ENCODE assay signal across 34 cellular contexts in the genomic region with DNA sequence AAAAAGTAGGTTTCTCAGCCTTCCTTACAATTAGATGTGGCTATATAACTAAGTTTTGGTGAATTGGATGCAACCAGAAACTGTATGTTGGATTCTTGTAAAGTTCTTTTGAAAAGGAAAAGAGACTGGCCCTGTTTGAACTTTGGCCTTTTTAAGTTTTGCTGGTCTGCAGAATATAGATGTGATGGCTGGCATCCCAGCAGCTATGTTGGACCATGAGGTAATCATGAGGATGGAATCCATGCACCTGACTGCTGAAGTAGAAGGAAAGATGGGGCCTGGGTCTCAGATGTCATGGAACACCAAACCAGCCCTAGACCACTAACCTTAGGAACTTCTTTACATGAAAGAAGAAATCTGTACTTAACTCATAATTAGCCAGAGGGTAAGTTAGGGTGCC.
DNase-seq lines count a peak whose midpoint lies in the region; ATAC-seq, FAIRE-seq and TF ChIP-seq lines count a peak whose summit lies in the region.
"Had no signal": no experiment of that assay in that cellular context is flagged by ENCODE, and none has a peak within 500 bp of the region (broad histone marks: within the 10 kb centered on the region; RNA-seq: fewer than 3 reads in every experiment).

No MANE protein-coding gene starts in this region.

- H2AK5ac ChIP-seq in H1 (ENCODE audit: low read depth, low read length): no peak overlapping the region

- no peaks in the 10 kb centered on the region for H3K23me2 ChIP-seq in H1 (ENCODE audit: low read depth, low read length)

- H4K8ac ChIP-seq in H1 (ENCODE audit: extremely low read depth, insufficient read depth, low read length): no peak overlapping the region

- no peak for DNase-seq in K562 (ENCODE audit: extremely low read depth in 1 of 4, low spot score in 3 of 4)
- DNase-seq in H1 (ENCODE audit: low read depth in 1 of 2, low spot score in 2 of 2): no peak
- no peak for DNase-seq in WTC11 (ENCODE audit: low spot score)
- no peak for DNase-seq in BE2C
- no peak for DNase-seq in activated T-cell treated with anti-CD3 and anti-CD28 coated beads, Interleukin-2, amount 50 U/mL, for 1 hour
- DNase-seq: 8988T; ACHN; AML-193; C1 segment of cervical spinal cord; Caco-2; Calu3; CD4-positive, alpha-beta memory T cell; CD4-positive, alpha-beta T cell; CD4-positive, CD25-positive, alpha-beta regulatory T cell; CD8-positive, alpha-beta memory T cell; CD8-positive, alpha-beta T cell; COR-L47; DMS 273 treated with DMSO at 0.1 percent for 48 hours; DMS153; DMS53; DMS79; DMS79 treated with DMSO at 0.1 percent for 48 hours; DND-41; EL had no signal

- H3K4me2 ChIP-seq in K562 (ENCODE audit: insufficient read depth, low read length) (no peak overlapping the region), H1 (ENCODE audit: insufficient read depth in 1 of 2, low read depth in 2 of 2, low read length in 2 of 2) (no peak overlapping the region)
- H3K4me2 ChIP-seq: A549; BLaER1; BLaER1 treated with 17β-estradiol and CSF1 and Interleukin-3, amounts not matched to agents 10 nM and 100 nM had no signal

- no peak overlapping the region for H4K91ac ChIP-seq in H1 (replicated peaks; ENCODE audit: insufficient read length, low read length)

- H3K4me3 ChIP-seq in HEK293 (ENCODE audit: low read depth, low read length) (no peak overlapping the region), K562 (no peak overlapping the region), H1 (ENCODE audit: extremely low read depth in 1 of 4, insufficient read depth in 2 of 4, low read depth in 3 of 4, low read length in 4 of 4) (no peak overlapping the region), BE2C (ENCODE audit: low read depth, low read length) (no peak overlapping the region)
- H3K4me3 ChIP-seq: A549; BLaER1; BLaER1 treated with 17β-estradiol and CSF1 and Interleukin-3, amounts not matched to agents 10 nM and 100 nM had no signal

- H3K9ac ChIP-seq in K562 (ENCODE audit: insufficient read depth in 1 of 2, low read depth in 2 of 2, low read length in 2 of 2) (no peak overlapping the region), H1 (replicated peaks in 1 of 4; ENCODE audit: extremely low read depth in 1 of 4, low read depth in 3 of 4, low read length in 3 of 4) (no peak overlapping the region)
- H3K9ac ChIP-seq: BLaER1; BLaER1 treated with 17β-estradiol and CSF1 and Interleukin-3, amounts not matched to agents 10 nM and 100 nM had no signal

- TF ChIP-seq EP300 in K562 (IDR thresholded peaks at IDR 0.05; ENCODE audit: low read length): no peak
- no peak for TF ChIP-seq EP300 in H1 (IDR thresholded peaks at IDR 0.05; ENCODE audit: borderline replicate concordance in 1 of 2, low read depth in 2 of 2, low read length in 2 of 2)

- no peaks in the 10 kb centered on the region for H3K79me2 ChIP-seq in K562 (ENCODE audit: control insufficient read depth, insufficient read depth, low read length)
- no peaks in the 10 kb centered on the region for H3K79me2 ChIP-seq in H1 (ENCODE audit: control insufficient read depth in 1 of 2, insufficient read depth in 2 of 2, low read length in 2 of 2)

- peaks cover 73% of the 10 kb centered on the region for H3K9me3 Mint-ChIP-seq in WTC11
- H3K9me3 Mint-ChIP-seq: CD8-positive, alpha-beta T cell had no signal

- H4K5ac ChIP-seq in H1 (ENCODE audit: insufficient read length, low read depth, low read length): no peak overlapping the region

- no peak overlapping the region for H3K56ac ChIP-seq in H1 (replicated peaks; ENCODE audit: insufficient read length, low read depth, low read length)

- H2AFZ ChIP-seq in K562 (ENCODE audit: low read depth, low read length) (no peak overlapping the region), H1 (ENCODE audit: low read length) (no peak overlapping the region)

- POLR2A ChIA-PET in HEK293 (lab: Yijun Ruan, JAX): no interaction called here
- POLR2A ChIA-PET in K562 (lab: Yijun Ruan, JAX): no interaction called here
- POLR2A ChIA-PET in H1 (lab: Charles Lee; ENCODE audit: partially characterized antibody): no interaction called here
- POLR2A ChIA-PET in WTC11 (lab: Charles Lee): no interaction called here

- CTCF ChIA-PET in HEK293 (lab: Yijun Ruan, JAX): interaction anchor here (0.7 kb wide), 1 partner anchor 944 kb away, joined by 3 read pairs; no protein-coding TSS in a partner anchor
- CTCF ChIA-PET in K562 (lab: Yijun Ruan, JAX; ENCODE audit: low intra/inter-chr PET ratio): no interaction called here
- CTCF ChIA-PET in H1 (lab: Charles Lee; ENCODE audit: partially characterized antibody): interaction anchor here (0.6 to 0.8 kb wide), 2 partner anchors 12 to 27 kb away, joined by 3 read pairs; no protein-coding TSS in a partner anchor
- CTCF ChIA-PET in WTC11 (lab: Charles Lee): no interaction called here

- no peak overlapping the region for H2BK5ac ChIP-seq in H1 (ENCODE audit: low read depth, low read length)

- ATAC-seq in K562 (no peak), WTC11 (no peak)
- ATAC-seq: A549; CD8-positive, alpha-beta T cell had no signal

- no peak overlapping the region for H2BK12ac ChIP-seq in H1 (ENCODE audit: low read depth, low read length)

- no peaks in the 10 kb centered on the region for H3K9me1 ChIP-seq in K562 (ENCODE audit: control insufficient read depth, insufficient read depth, low read length)

- no peak overlapping the region for H3K4ac ChIP-seq in H1 (replicated peaks; ENCODE audit: insufficient read length, low read depth, low read length)

- intact Hi-C loops in K562 (cut with micrococcal nuclease): no loop called here

- H3K36me3 ChIP-seq in HEK293 (ENCODE audit: control insufficient read depth in 2 of 2, insufficient read depth in 1 of 2, low read length in 2 of 2): no peaks in the 10 kb centered on the region
- H3K36me3 ChIP-seq in K562 (ENCODE audit: control insufficient read depth, insufficient read depth, low read length): no peaks in the 10 kb centered on the region
- H3K36me3 ChIP-seq in H1 (ENCODE audit: control insufficient read depth in 2 of 4, insufficient read depth in 4 of 4, low read length in 3 of 4): no peaks in the 10 kb centered on the region
- no peaks in the 10 kb centered on the region for H3K36me3 ChIP-seq in BE2C
- H3K36me3 ChIP-seq: BLaER1; BLaER1 treated with 17β-estradiol and CSF1 and Interleukin-3, amounts not matched to agents 10 nM and 100 nM had no signal

- H3K27me3 Mint-ChIP-seq in WTC11 (ENCODE audit: low read depth): peaks cover 12% of the 10 kb centered on the region
- H3K27me3 Mint-ChIP-seq: B cell; CD4-positive, alpha-beta memory T cell; CD4-positive, alpha-beta T cell; CD8-positive, alpha-beta memory T cell had no signal

- no peak overlapping the region for H2BK20ac ChIP-seq in H1 (ENCODE audit: low read length)

- H4K20me1 ChIP-seq in K562 (replicated peaks; ENCODE audit: control insufficient read depth, insufficient read depth, low read length) (no peaks in the 10 kb centered on the region), H1 (replicated peaks in 1 of 2; ENCODE audit: control insufficient read depth in 1 of 2, insufficient read depth in 2 of 2, low read length in 2 of 2) (no peaks in the 10 kb centered on the region)
- H4K20me1 ChIP-seq: BLaER1; BLaER1 treated with 17β-estradiol and CSF1 and Interleukin-3, amounts not matched to agents 10 nM and 100 nM had no signal

- H3K18ac ChIP-seq in H1 (ENCODE audit: extremely low read depth, low read length): no peak overlapping the region

- H3K27ac ChIP-seq in HEK293 (ENCODE audit: extremely low read depth, low read depth, low read length) (no peak overlapping the region), K562 (ENCODE audit: extremely low read depth, low read depth, low read length) (no peak overlapping the region), H1 (ENCODE audit: low read depth, low read length) (no peak overlapping the region)
- H3K27ac ChIP-seq: 22Rv1; A549; BLaER1; BLaER1 treated with 17β-estradiol and CSF1 and Interleukin-3, amounts not matched to agents 10 nM and 100 nM; C4-2B had no signal

- H3K27me3 ChIP-seq in K562 (ENCODE audit: control insufficient read depth in 2 of 2, insufficient read depth in 2 of 2, low read length in 2 of 2) (no peaks in the 10 kb centered on the region), H1 (replicated peaks in 1 of 4; ENCODE audit: control insufficient read depth in 3 of 4, extremely low read depth in 1 of 4, insufficient read depth in 3 of 4, low read length in 3 of 4) (no peaks in the 10 kb centered on the region), BE2C (no peaks in the 10 kb centered on the region)
- H3K27me3 ChIP-seq: BLaER1; BLaER1 treated with 17β-estradiol and CSF1 and Interleukin-3, amounts not matched to agents 10 nM and 100 nM had no signal

- TF ChIP-seq RAD21 in K562 (CRISPR knock-in tag; conservative IDR thresholded peaks at IDR 0.05 in 1 of 2, IDR thresholded peaks at IDR 0.05 in 1 of 2) (no peak), H1 (IDR thresholded peaks at IDR 0.05 in 1 of 2, conservative IDR thresholded peaks at IDR 0.05 in 1 of 2; ENCODE audit: low read depth in 2 of 2, low read length in 2 of 2) (no peak)

- no peak overlapping the region for H3K4me3 Mint-ChIP-seq in WTC11
- H3K4me3 Mint-ChIP-seq: B cell; CD14-positive monocyte; CD4-positive, alpha-beta memory T cell; CD4-positive, alpha-beta T cell; CD4-positive, CD25-positive, alpha-beta regulatory T cell; CD8-positive, alpha-beta memory T cell; CD8-positive, alpha-beta T cell had no signal

- no peaks in the 10 kb centered on the region for H3K79me1 ChIP-seq in H1 (ENCODE audit: low read depth, low read length)

- no peak overlapping the region for H3K27ac Mint-ChIP-seq in WTC11
- H3K27ac Mint-ChIP-seq: B cell; CD14-positive monocyte; CD4-positive, alpha-beta memory T cell; CD4-positive, alpha-beta T cell; CD4-positive, CD25-positive, alpha-beta regulatory T cell; CD8-positive, alpha-beta memory T cell; CD8-positive, alpha-beta T cell had no signal

- H2BK15ac ChIP-seq in H1 (ENCODE audit: low read length): no peak overlapping the region

- no peak overlapping the region for H2BK120ac ChIP-seq in H1 (replicated peaks; ENCODE audit: low read depth, low read length)

- no peak for TF ChIP-seq POLR2A in K562 (conservative IDR thresholded peaks at IDR 0.05)
- TF ChIP-seq POLR2A in H1 (IDR thresholded peaks at IDR 0.05; ENCODE audit: control extremely low read depth in 1 of 2, low read depth in 2 of 2, low read length in 2 of 2): no peak

- in situ Hi-C loops in K562 (cut with MboI): no loop called here

- no peak overlapping the region for H3K14ac ChIP-seq in H1 (ENCODE audit: insufficient read length)

- H3K36me3 Mint-ChIP-seq in WTC11: peaks cover 63% of the 10 kb centered on the region
- H3K36me3 Mint-ChIP-seq: CD14-positive monocyte; CD4-positive, alpha-beta memory T cell; CD4-positive, CD25-positive, alpha-beta regulatory T cell; CD8-positive, alpha-beta memory T cell; CD8-positive, alpha-beta T cell had no signal

- no peaks in the 10 kb centered on the region for H3K9me3 ChIP-seq in HEK293 (ENCODE audit: control insufficient read depth, insufficient read depth, low read depth, low read length)
- H3K9me3 ChIP-seq in K562 (replicated peaks; ENCODE audit: control insufficient read depth, insufficient read depth, low read depth, low read length): no peaks in the 10 kb centered on the region
- peaks cover 0 to 2% of the 10 kb centered on the region in 2 experiments; a peak in 1 of 4 replicates for H3K9me3 ChIP-seq in H1 (ENCODE audit: insufficient read depth in 2 of 2, low read depth in 1 of 2, low read length in 1 of 2)
- H3K9me3 ChIP-seq in BE2C: no peaks in the 10 kb centered on the region; the same call in 1 of the 2 replicates
- H3K9me3 ChIP-seq: Caco-2 had no signal

- FAIRE-seq in K562 (lab: Jason Lieb, UNC) (no peak), H1 (lab: Jason Lieb, UNC) (no peak)
- FAIRE-seq: A204.1, A549, D721Med had no signal

- H3K23ac ChIP-seq in H1 (ENCODE audit: insufficient read length): no peak overlapping the region

- TF ChIP-seq CTCF in HEK293 (tag by site-specific recombination; IDR thresholded peaks at IDR 0.05) (no peak), K562 (IDR thresholded peaks at IDR 0.05 in 2 of 3, conservative IDR thresholded peaks at IDR 0.05 in 1 of 3; ENCODE audit: insufficient read depth in 2 of 3, low read depth in 1 of 3, low read length in 3 of 3) (no peak), H1 (IDR thresholded peaks at IDR 0.05; ENCODE audit: control extremely low read depth in 1 of 3, insufficient read depth in 1 of 3, low read depth in 1 of 3, low read length in 3 of 3) (no peak), WTC11 (IDR thresholded peaks at IDR 0.05) (no peak), BE2C (IDR thresholded peaks at IDR 0.05; ENCODE audit: low read depth, low read length) (no peak)

- no TSS peak for BruUV-seq in K562 (replicated peaks; lab: Mats Ljungman, UMichigan)

- no peaks in the 10 kb centered on the region for H3K4me1 ChIP-seq in HEK293 (ENCODE audit: control insufficient read depth, insufficient read depth, low read length)
- H3K4me1 ChIP-seq in K562 (replicated peaks in 1 of 2; ENCODE audit: control insufficient read depth in 2 of 2, insufficient read depth in 2 of 2, low read length in 2 of 2): no peaks in the 10 kb centered on the region; a peak in 1 of 5 replicates
- H3K4me1 ChIP-seq in H1 (replicated peaks in 1 of 4; ENCODE audit: control insufficient read depth in 3 of 4, insufficient read depth in 4 of 4, low read length in 3 of 4): peaks cover 2 to 22% (median 10%) of the 10 kb centered on the region in 4 experiments
- H3K4me1 ChIP-seq in BE2C: no peaks in the 10 kb centered on the region
- H3K4me1 ChIP-seq: A549, Caco-2 had no signal

- H3K4me1 Mint-ChIP-seq in WTC11: no peaks in the 10 kb centered on the region
- H3K4me1 Mint-ChIP-seq: B cell; CD14-positive monocyte; CD4-positive, alpha-beta memory T cell; CD8-positive, alpha-beta memory T cell had no signal

Comparison
In these comparisons a context has a peak if more than half of its experiments do, and no peak if none do; other contexts are left out.
1. CTCF ChIA-PET loops: an anchor here in HEK293 (0.7 kb wide) and H1 (0.6 to 0.8 kb wide); none called in K562 and WTC11.